1 cellular context compared by ENCODE assay signal in the genomic region with DNA sequence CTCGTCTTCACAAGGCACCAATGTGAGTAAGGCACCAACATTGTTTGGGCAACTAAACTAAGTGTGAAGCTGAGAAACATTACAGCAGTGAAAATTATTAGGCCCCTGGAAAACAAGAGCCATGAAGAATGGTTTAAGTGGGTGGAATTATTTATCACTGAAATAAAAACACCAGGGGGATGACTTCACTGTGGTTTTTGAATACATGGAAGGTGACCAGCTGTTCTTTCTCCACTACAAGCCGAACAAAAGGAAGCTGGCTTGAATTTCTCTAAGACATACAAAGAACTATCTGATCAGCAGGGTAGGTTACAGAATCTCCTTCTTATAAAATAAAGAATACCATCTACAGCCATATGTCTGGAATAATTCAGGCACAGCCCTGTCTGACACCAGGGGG.
TF ChIP-seq lines count a peak whose summit lies in the region.

No MANE protein-coding gene starts in this region.

TF ChIP-seq in IMR-90, 13 proteins besides CTCF, POLR2A, EP300 and RAD21:
- TF ChIP-seq, protein P1, sequence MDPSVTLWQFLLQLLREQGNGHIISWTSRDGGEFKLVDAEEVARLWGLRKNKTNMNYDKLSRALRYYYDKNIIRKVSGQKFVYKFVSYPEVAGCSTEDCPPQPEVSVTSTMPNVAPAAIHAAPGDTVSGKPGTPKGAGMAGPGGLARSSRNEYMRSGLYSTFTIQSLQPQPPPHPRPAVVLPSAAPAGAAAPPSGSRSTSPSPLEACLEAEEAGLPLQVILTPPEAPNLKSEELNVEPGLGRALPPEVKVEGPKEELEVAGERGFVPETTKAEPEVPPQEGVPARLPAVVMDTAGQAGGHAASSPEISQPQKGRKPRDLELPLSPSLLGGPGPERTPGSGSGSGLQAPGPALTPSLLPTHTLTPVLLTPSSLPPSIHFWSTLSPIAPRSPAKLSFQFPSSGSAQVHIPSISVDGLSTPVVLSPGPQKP (IDR thresholded peaks at IDR 0.05; ENCODE audit: borderline replicate concordance, low read depth, low read length): no peak
- TF ChIP-seq, protein P2, sequence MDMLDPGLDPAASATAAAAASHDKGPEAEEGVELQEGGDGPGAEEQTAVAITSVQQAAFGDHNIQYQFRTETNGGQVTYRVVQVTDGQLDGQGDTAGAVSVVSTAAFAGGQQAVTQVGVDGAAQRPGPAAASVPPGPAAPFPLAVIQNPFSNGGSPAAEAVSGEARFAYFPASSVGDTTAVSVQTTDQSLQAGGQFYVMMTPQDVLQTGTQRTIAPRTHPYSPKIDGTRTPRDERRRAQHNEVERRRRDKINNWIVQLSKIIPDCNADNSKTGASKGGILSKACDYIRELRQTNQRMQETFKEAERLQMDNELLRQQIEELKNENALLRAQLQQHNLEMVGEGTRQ (IDR thresholded peaks at IDR 0.05; ENCODE audit: low read depth, low read length): no peak
- TF ChIP-seq RFX5 (IDR thresholded peaks at IDR 0.05; ENCODE audit: low read depth, low read length): no peak
- no peak for TF ChIP-seq CHD1 (IDR thresholded peaks at IDR 0.05; ENCODE audit: low read depth, low read length)
- TF ChIP-seq NFE2L2 (IDR thresholded peaks at IDR 0.05; ENCODE audit: low read depth, low read length): no peak
- TF ChIP-seq MAFK (IDR thresholded peaks at IDR 0.05; ENCODE audit: low read depth, low read length): no peak
- no peak for TF ChIP-seq RCOR1 (IDR thresholded peaks at IDR 0.05; ENCODE audit: insufficient replicate concordance, low read length)
- TF ChIP-seq SMC3 (IDR thresholded peaks at IDR 0.05; ENCODE audit: low read depth, low read length): no peak
